In the genomic region with DNA sequence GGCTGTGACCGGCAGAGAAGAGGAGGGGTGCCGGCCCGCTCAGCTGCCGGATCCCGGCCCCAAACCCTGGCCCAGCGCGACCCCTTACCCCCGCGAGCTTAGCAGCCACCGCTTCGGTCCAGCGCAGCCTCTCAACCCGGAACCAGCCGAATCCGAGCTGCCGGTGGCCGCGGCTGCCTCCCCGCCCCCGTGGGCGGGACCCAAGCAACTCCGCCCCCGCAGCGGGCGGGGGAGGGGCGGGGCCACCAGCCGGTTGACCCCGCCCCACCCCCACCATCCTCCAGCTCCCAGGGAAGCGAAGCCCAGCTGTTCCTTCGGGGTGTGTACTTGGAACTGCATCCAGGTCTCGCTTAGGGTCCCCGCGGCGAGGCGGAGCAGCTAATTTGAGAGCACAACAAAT, we compare ENCODE assay signal across 8 cellular contexts. TPM values are rescaled to one million over a fixed set of nuclear protein-coding genes. Genes with fewer than 3 reads are reported as not detected.
DNase-seq lines count a peak whose midpoint lies in the region; ATAC-seq and TF ChIP-seq lines count a peak whose summit lies in the region.

A gene (minus strand): TSS at position 138 of the 400 bp plus-strand sequence. CDS start 611 bp downstream, outside the sequence.

- intact Hi-C loops in sciatic nerve (cut with DNase I) = no loop called here

- H3K4me1 ChIP-seq in DND-41 (ENCODE audit: insufficient read depth, low read length) = peaks cover 24% of the 10 kb centered on the region

- peak within 1 kb of the TSS; percentile 58 for H3K9ac ChIP-seq in DND-41 (ENCODE audit: low read depth, low read length)

- H3K27ac ChIP-seq in DND-41 (ENCODE audit: low read length) = peak within 1 kb of the TSS; percentile 23; the same call in 1 of the 2 replicates

- peaks cover 4% of the 10 kb centered on the region for H3K79me2 ChIP-seq in DND-41 (ENCODE audit: insufficient read depth, low read length)

- no peaks in the 10 kb centered on the region for H3K9me3 ChIP-seq in DND-41 (ENCODE audit: insufficient read depth, low read length, severe bottlenecking)

- H4K20me1 ChIP-seq in DND-41 (ENCODE audit: insufficient read depth, low read length) = peaks cover 28% of the 10 kb centered on the region

- peaks cover 2% of the 10 kb centered on the region for H3K27me3 ChIP-seq in DND-41 (ENCODE audit: insufficient read depth, low read length, poor library complexity)

- H2AFZ ChIP-seq in DND-41 (ENCODE audit: low read depth, low read length) = peak within 1 kb of the TSS; percentile 75

- TF ChIP-seq CTCF in DND-41 (IDR thresholded peaks at IDR 0.05; ENCODE audit: borderline replicate concordance, extremely low read depth, low read length, poor library complexity, severe bottlenecking) = no peak

- no peaks in the 10 kb centered on the region; the same call in 1 of the 2 replicates for H3K36me3 ChIP-seq in DND-41 (ENCODE audit: insufficient read depth, low read length)

- peak; percentile 81 for DNase-seq in DND-41
- peak; percentile 61 for DNase-seq in NCI-H1694 treated with DMSO at 0.1 percent for 48 hours (lab: John Stamatoyannopoulos, UW)
- DNase-seq in T1000 (lab: John Stamatoyannopoulos, UW) = peak; percentile 73
- peak; percentile 95 for DNase-seq in astrocyte of the hippocampus (ENCODE audit: low read depth, low spot score)
- DNase-seq in hypothalamus (lab: John Stamatoyannopoulos, UW) = peak in 49 of 51 donors; percentile 20 to 92 (median 81)
- peak; percentile 93 for DNase-seq in sciatic nerve (ENCODE audit: low spot score)

- H3K4me3 ChIP-seq in DND-41 (ENCODE audit: low read depth in 1 of 2, low read length in 2 of 2) = peak within 1 kb of the TSS; percentile 53 to 89

- peak within 1 kb of the TSS; percentile 100 for H3K4me2 ChIP-seq in DND-41 (ENCODE audit: insufficient read depth, low read length)

- peak; percentile 79 for ATAC-seq in DND-41 (ENCODE audit: insufficient read depth, low read depth)
- ATAC-seq in HG02642 (IDR thresholded peaks at IDR 0.05; ENCODE audit: poor library complexity, unreplicated experiment) = peak; percentile 52
- ATAC-seq in sciatic nerve = peak; percentile 92
- ATAC-seq in HG02588 (IDR thresholded peaks at IDR 0.05; ENCODE audit: unreplicated experiment) = no peak

RNA-seq across cellular contexts. Expression of the gene that starts here (rescaled TPM):
- 12.7 TPM for total RNA-seq in sciatic nerve
